In genomic region chr7:45084336-45084735, GRCh38 we compare ENCODE assay signal across 20 cellular contexts.
"Had no signal": no experiment of that assay in that cellular context is flagged by ENCODE, and none has a peak within 500 bp of the region (broad histone marks: within the 10 kb centered on the region; RNA-seq: fewer than 3 reads in every experiment).

No MANE protein-coding gene starts in this region.

- H3K36me3 ChIP-seq: lower lobe of right lung, neutrophil, upper lobe of left lung had no signal

- H3K9me3 Mint-ChIP-seq: activated T-cell treated with anti-CD3 and anti-CD28 coated beads, Interleukin-2, amount 50 U/mL, for 24 hours; dendritic cell treated with granulocyte-macrophage colony-stimulating factor and Interleukin-4, amounts not matched to agents 40 ng/mL and 50 ng/mL, for 4 days; stimulated activated naive B cell treated with anti-CD40 and anti-IgM and Interleukin-4, amounts not matched to agents 10 μg/mL and 1 μg/mL and 100 μg/mL, for 72 hours had no signal

- ATAC-seq: gastroesophageal sphincter; heart right ventricle; left colon; lower lobe of right lung; stimulated activated naive B cell treated with anti-CD40 and anti-IgM and Interleukin-4, amounts not matched to agents 10 μg/mL and 1 μg/mL and 100 μg/mL, for 72 hours had no signal

- H3K27me3 Mint-ChIP-seq: activated naive CD8-positive, alpha-beta T cell had no signal

- H3K27ac Mint-ChIP-seq: activated naive CD8-positive, alpha-beta T cell; activated T-cell treated with anti-CD3 and anti-CD28 coated beads, Interleukin-2, amount 50 U/mL, for 24 hours; dendritic cell treated with granulocyte-macrophage colony-stimulating factor and Interleukin-4, amounts not matched to agents 40 ng/mL and 50 ng/mL, for 4 days; stimulated activated naive B cell treated with anti-CD40 and anti-IgM and Interleukin-4, amounts not matched to agents 10 μg/mL and 1 μg/mL and 100 μg/mL, for 72 hours had no signal

- H3K27me3 ChIP-seq: gastroesophageal sphincter had no signal

- H3K27ac ChIP-seq: gastroesophageal sphincter, heart right ventricle, lower lobe of right lung, neutrophil, upper lobe of left lung had no signal

- H3K4me3 ChIP-seq: gastroesophageal sphincter, heart right ventricle, lower lobe of right lung, upper lobe of left lung had no signal

- H3K36me3 Mint-ChIP-seq: activated naive CD8-positive, alpha-beta T cell; stimulated activated naive B cell treated with anti-CD40 and anti-IgM and Interleukin-4, amounts not matched to agents 10 μg/mL and 1 μg/mL and 100 μg/mL, for 72 hours had no signal

- DNase-seq: activated CD4-positive, alpha-beta T cell treated with anti-CD3 and anti-CD28 coated beads, Interleukin-2, amount 50 U/mL, for 48 hours; activated CD4-positive, CD25-positive, alpha-beta regulatory T cell treated with anti-CD3 and anti-CD28 coated beads, Interleukin-2, amount 50 U/mL, for 72 hours; activated T-cell treated with anti-CD3 and anti-CD28 coated beads, Interleukin-2, amount 50 U/mL, for 24 hours; amygdala; cerebellar nuclear complex; heart right ventricle; lower lobe of right lung; midbrain; retina; stimulated activated CD4-positive, alpha-beta T cell treated with anti-CD3 and anti-CD28 coated beads, Interleukin-15, amount 100 ng/mL, for 24 hours; stimulated activated CD4-positive, alpha-beta T cell treated with anti-CD3 and anti-CD28 coated beads, Interleukin-4, amount 100 ng/mL, for 1 hour; stimulated activated naive B cell treated with anti-CD40 and anti-IgM and Interleukin-4, amounts not matched to agents 10 μg/mL and 1 μg/mL and 100 μg/mL, for 72 hours; T-helper 1 cell; T1000; upper lobe of left lung had no signal

- H3K9me3 ChIP-seq: gastroesophageal sphincter, heart right ventricle, lower lobe of right lung, neutrophil, upper lobe of left lung had no signal

- H3K4me3 Mint-ChIP-seq: activated naive CD8-positive, alpha-beta T cell; activated T-cell treated with anti-CD3 and anti-CD28 coated beads, Interleukin-2, amount 50 U/mL, for 24 hours; dendritic cell treated with granulocyte-macrophage colony-stimulating factor and Interleukin-4, amounts not matched to agents 40 ng/mL and 50 ng/mL, for 4 days; stimulated activated naive B cell treated with anti-CD40 and anti-IgM and Interleukin-4, amounts not matched to agents 10 μg/mL and 1 μg/mL and 100 μg/mL, for 72 hours had no signal
